In genomic region chr4:173443121-173443520, GRCh38 we compare ENCODE assay signal across 22 cellular contexts. TPM values are rescaled to one million over a fixed set of nuclear protein-coding genes. Genes with fewer than 3 reads are reported as not detected.
DNase-seq lines count a peak whose midpoint lies in the region; ATAC-seq, FAIRE-seq and TF ChIP-seq lines count a peak whose summit lies in the region.
"Had no signal": no experiment of that assay in that cellular context is flagged by ENCODE, and none has a peak within 500 bp of the region (broad histone marks: within the 10 kb centered on the region; RNA-seq: fewer than 3 reads in every experiment).

No MANE protein-coding gene starts in this region.

- H3K4ac ChIP-seq in IMR-90 (ENCODE audit: low read depth, low read length): no peak overlapping the region

- no TSS peak for BruUV-seq in IMR-90 (replicated peaks; lab: Mats Ljungman, UMichigan)
- BruUV-seq in K562 (replicated peaks; lab: Mats Ljungman, UMichigan): no TSS peak
- no TSS peak for BruUV-seq in A673 (replicated peaks; lab: Mats Ljungman, UMichigan)
- no TSS peak for BruUV-seq in Caco-2 (replicated peaks; lab: Mats Ljungman, UMichigan)

- TF ChIP-seq CTCF in IMR-90 (conservative IDR thresholded peaks at IDR 0.05; ENCODE audit: low read depth, low read length) (no peak), K562 (IDR thresholded peaks at IDR 0.05 in 2 of 3, conservative IDR thresholded peaks at IDR 0.05 in 1 of 3; ENCODE audit: insufficient read depth in 2 of 3, low read depth in 1 of 3, low read length in 3 of 3) (no peak), fibroblast of pulmonary artery (IDR thresholded peaks at IDR 0.05; ENCODE audit: low read length, missing control alignments) (no peak), A673 (conservative IDR thresholded peaks at IDR 0.05; ENCODE audit: low read depth, low read length) (no peak), Caco-2 (IDR thresholded peaks at IDR 0.05; ENCODE audit: insufficient read depth in 1 of 2, low read depth in 1 of 2, low read length in 1 of 2, severe bottlenecking in 1 of 2, unreplicated experiment in 1 of 2) (no peak)

- no peak for FAIRE-seq in K562 (lab: Jason Lieb, UNC)
- FAIRE-seq: A549, G401.6, GM12878, GM19239, H1 had no signal

- H3K36me3 ChIP-seq in IMR-90 (ENCODE audit: control insufficient read depth, insufficient read depth, low read length): no peaks in the 10 kb centered on the region
- H3K36me3 ChIP-seq in K562 (ENCODE audit: control insufficient read depth, insufficient read depth, low read length): no peaks in the 10 kb centered on the region
- H3K36me3 ChIP-seq in A673 (ENCODE audit: insufficient read depth, low read length, poor library complexity, severe bottlenecking): no peaks in the 10 kb centered on the region
- H3K36me3 ChIP-seq in Caco-2 (ENCODE audit: control insufficient read depth, insufficient read depth, low read length): no peaks in the 10 kb centered on the region

- DNase-seq in IMR-90 (no peak), OCI-M1 (lab: John Stamatoyannopoulos, UW) (peak; percentile 61), K562 (ENCODE audit: extremely low read depth in 1 of 4, low spot score in 3 of 4) (no peak), fibroblast of pulmonary artery (ENCODE audit: low read depth) (peak; percentile 25), A673 (ENCODE audit: low spot score) (no peak), Caco-2 (no peak), superior temporal gyrus (ENCODE audit: extremely low spot score) (no peak)
- no peak for DNase-seq in stimulated activated naive CD4-positive, alpha-beta T cell treated with Interleukin-2 at 50 U/mL for 16 hours (lab: John Stamatoyannopoulos, UW)
- DNase-seq: 8988T; C1 segment of cervical spinal cord; CD4-positive, alpha-beta memory T cell; COR-L47; DMS153; DND-41; GM23248; H7; HCEC 1CT had no signal

- dilution Hi-C loops in IMR-90 (cut with HindIII; ENCODE audit: low sequenced_read_pairs, unreplicated experiment): no loop called here

- in situ Hi-C loops in IMR-90 (cut with MboI; ENCODE audit: low sequenced_read_pairs): no loop called here
- in situ Hi-C loops in K562 (cut with MboI): no loop called here

- no peak overlapping the region for H4K8ac ChIP-seq in IMR-90 (ENCODE audit: low read depth in 2 of 2, low read length in 2 of 2)

- no peaks in the 10 kb centered on the region for H3K36me3 Mint-ChIP-seq in Caco-2 (ENCODE audit: insufficient read depth, unreplicated experiment)

- H4K20me1 ChIP-seq in IMR-90 (ENCODE audit: insufficient read depth, low read length): no peaks in the 10 kb centered on the region
- no peaks in the 10 kb centered on the region for H4K20me1 ChIP-seq in K562 (replicated peaks; ENCODE audit: control insufficient read depth, insufficient read depth, low read length)

- H2BK20ac ChIP-seq in IMR-90 (ENCODE audit: low read depth, low read length): no peak overlapping the region

- TF ChIP-seq EP300 in K562 (IDR thresholded peaks at IDR 0.05; ENCODE audit: low read length): peak; percentile 44; the same call in 1 of the 2 replicates

- no peaks in the 10 kb centered on the region for H3K27me3 Mint-ChIP-seq in Caco-2 (ENCODE audit: insufficient read depth, unreplicated experiment)

- H3K56ac ChIP-seq in IMR-90 (ENCODE audit: extremely low read depth, insufficient read depth, low read length): no peak overlapping the region

- H3K14ac ChIP-seq in IMR-90 (replicated peaks; ENCODE audit: low read depth, low read length): no peak overlapping the region

- no peaks in the 10 kb centered on the region for H3K4me1 Mint-ChIP-seq in Caco-2 (ENCODE audit: low read depth, unreplicated experiment)

- CTCF ChIA-PET in IMR-90 (lab: Yijun Ruan, JAX) (no interaction called here), K562 (lab: Yijun Ruan, JAX; ENCODE audit: low intra/inter-chr PET ratio) (no interaction called here), A673 (lab: Charles Lee) (no interaction called here), Caco-2 (lab: Charles Lee) (no interaction called here)

- no peak overlapping the region for H2BK5ac ChIP-seq in IMR-90 (ENCODE audit: low read depth, low read length, poor library complexity, severe bottlenecking)

- TF ChIP-seq POLR2A in IMR-90 (IDR thresholded peaks at IDR 0.05; ENCODE audit: low read depth, low read length) (no peak), K562 (conservative IDR thresholded peaks at IDR 0.05) (no peak)

- H3K9me3 ChIP-seq in IMR-90 (ENCODE audit: control insufficient read depth, insufficient read depth, low read length): no peaks in the 10 kb centered on the region
- H3K9me3 ChIP-seq in K562 (replicated peaks; ENCODE audit: control insufficient read depth, insufficient read depth, low read depth, low read length): no peaks in the 10 kb centered on the region
- H3K9me3 ChIP-seq in A673 (ENCODE audit: low read depth, low read length, poor library complexity, severe bottlenecking): peaks cover 5% of the 10 kb centered on the region
- H3K9me3 ChIP-seq in Caco-2: no peaks in the 10 kb centered on the region

- H3K4me2 ChIP-seq in IMR-90 (ENCODE audit: low read depth, low read length) (no peak overlapping the region), K562 (ENCODE audit: insufficient read depth, low read length) (no peak overlapping the region)
- H3K4me2 ChIP-seq: A549 had no signal

- POLR2A ChIA-PET in IMR-90 (lab: Charles Lee; ENCODE audit: unreplicated experiment) (no interaction called here), K562 (lab: Yijun Ruan, JAX) (no interaction called here), A673 (lab: Charles Lee; ENCODE audit: low non-redundant PET) (no interaction called here), Caco-2 (lab: Charles Lee) (no interaction called here)

- H3K79me1 ChIP-seq in IMR-90 (ENCODE audit: low read depth in 1 of 2, low read length in 2 of 2): no peaks in the 10 kb centered on the region

- H3K4me3 ChIP-seq in IMR-90 (ENCODE audit: insufficient read depth, low read depth, low read length): no peak overlapping the region
- no peak overlapping the region for H3K4me3 ChIP-seq in K562
- H3K4me3 ChIP-seq in fibroblast of pulmonary artery (replicated peaks; ENCODE audit: low read depth, low read length): no peak overlapping the region
- no peak overlapping the region for H3K4me3 ChIP-seq in A673 (ENCODE audit: low read depth, low read length, poor library complexity, severe bottlenecking)
- no peak overlapping the region for H3K4me3 ChIP-seq in Caco-2 (ENCODE audit: low read depth, low read length)
- H3K4me3 ChIP-seq: A549, GM12878, GM23248 had no signal

- no peak overlapping the region for H3K9ac ChIP-seq in IMR-90 (ENCODE audit: low read depth, low read length)
- H3K9ac ChIP-seq in K562 (ENCODE audit: insufficient read depth in 1 of 2, low read depth in 2 of 2, low read length in 2 of 2): no peak overlapping the region
- H3K9ac ChIP-seq: GM23248 had no signal

- no peak overlapping the region for H2AFZ ChIP-seq in IMR-90 (replicated peaks; ENCODE audit: low read length, poor library complexity)
- H2AFZ ChIP-seq in K562 (ENCODE audit: low read depth, low read length): 0 out of 2 replicates have a peak overlapping the region, but pooled peaks have one; percentile 79
- H2AFZ ChIP-seq: GM23248 had no signal

- H3K9me3 Mint-ChIP-seq in Caco-2 (ENCODE audit: unreplicated experiment): no peaks in the 10 kb centered on the region

- ATAC-seq in IMR-90 (ENCODE audit: low read depth) (no peak), K562 (peak; percentile 22; the same call in 1 of the 3 replicates)
- ATAC-seq: A549, GM12878 had no signal

- no peak overlapping the region for H2BK120ac ChIP-seq in IMR-90 (ENCODE audit: low read depth, low read length)

- no peak overlapping the region for H3K18ac ChIP-seq in IMR-90 (ENCODE audit: low read depth, low read length)

- intact Hi-C loops in IMR-90 (cut with micrococcal nuclease): no loop called here
- intact Hi-C loops in K562 (cut with micrococcal nuclease): no loop called here
- intact Hi-C loops in A673 (cut with micrococcal nuclease; ENCODE audit: unreplicated experiment): no loop called here
- intact Hi-C loops in Caco-2 (cut with micrococcal nuclease; ENCODE audit: unreplicated experiment): no loop called here

- H3K9me1 ChIP-seq in IMR-90 (ENCODE audit: insufficient read depth, low read length): no peaks in the 10 kb centered on the region
- no peaks in the 10 kb centered on the region for H3K9me1 ChIP-seq in K562 (ENCODE audit: control insufficient read depth, insufficient read depth, low read length)

- peaks cover 1% of the 10 kb centered on the region; the same call in 1 of the 2 replicates for H3K4me1 ChIP-seq in IMR-90 (ENCODE audit: control insufficient read depth, insufficient read depth, low read length)
- peaks cover 0 to 11% of the 10 kb centered on the region in 2 experiments; a peak in 2 of 5 replicates for H3K4me1 ChIP-seq in K562 (replicated peaks in 1 of 2; ENCODE audit: control insufficient read depth in 2 of 2, insufficient read depth in 2 of 2, low read length in 2 of 2)
- peaks cover 6% of the 10 kb centered on the region for H3K4me1 ChIP-seq in A673 (ENCODE audit: insufficient read depth, low read length, poor library complexity, severe bottlenecking)
- H3K4me1 ChIP-seq in Caco-2: no peaks in the 10 kb centered on the region
- H3K4me1 ChIP-seq: A549 had no signal

- no peak overlapping the region for H2AK5ac ChIP-seq in IMR-90 (ENCODE audit: low read depth, low read length)

- no peak overlapping the region for H4K5ac ChIP-seq in IMR-90 (ENCODE audit: low read depth, low read length)

- no peaks in the 10 kb centered on the region for H3K27me3 ChIP-seq in IMR-90 (ENCODE audit: control insufficient read depth, insufficient read depth, low read length)
- H3K27me3 ChIP-seq in K562 (ENCODE audit: control insufficient read depth in 2 of 2, insufficient read depth in 2 of 2, low read length in 2 of 2): no peaks in the 10 kb centered on the region
- no peaks in the 10 kb centered on the region for H3K27me3 ChIP-seq in A673 (replicated peaks; ENCODE audit: insufficient read depth, low read depth, low read length, poor library complexity)
- no peaks in the 10 kb centered on the region for H3K27me3 ChIP-seq in Caco-2 (replicated peaks; ENCODE audit: control insufficient read depth, insufficient read depth, low read length)

- H3K23ac ChIP-seq in IMR-90 (ENCODE audit: low read depth, low read length): no peak overlapping the region

- no peak for TF ChIP-seq RAD21 in IMR-90 (IDR thresholded peaks at IDR 0.05; ENCODE audit: low read length)
- TF ChIP-seq RAD21 in K562 (CRISPR knock-in tag; conservative IDR thresholded peaks at IDR 0.05 in 1 of 2, IDR thresholded peaks at IDR 0.05 in 1 of 2): no peak

- no peak overlapping the region for H3K4me3 Mint-ChIP-seq in Caco-2 (ENCODE audit: unreplicated experiment)

- H2BK15ac ChIP-seq in IMR-90 (ENCODE audit: low read depth, low read length): no peak overlapping the region

- H3K79me2 ChIP-seq in K562 (ENCODE audit: control insufficient read depth, insufficient read depth, low read length): no peaks in the 10 kb centered on the region

- H3K27ac ChIP-seq in IMR-90 (ENCODE audit: insufficient read depth, low read length) (no peak overlapping the region), K562 (ENCODE audit: extremely low read depth, low read depth, low read length) (peak overlapping the region; percentile 45; the same call in 2 of the 3 replicates), A673 (ENCODE audit: low read depth, low read length, poor library complexity, severe bottlenecking) (no peak overlapping the region)
- H3K27ac ChIP-seq: A549, GM23248 had no signal

- no peak overlapping the region for H4K91ac ChIP-seq in IMR-90 (ENCODE audit: insufficient read depth, low read depth, low read length)

- no peak overlapping the region for H3K27ac Mint-ChIP-seq in Caco-2 (ENCODE audit: unreplicated experiment)

- H2AK9ac ChIP-seq in IMR-90 (replicated peaks; ENCODE audit: low read depth, low read length, poor library complexity): no peak overlapping the region

RNA-seq across cellular contexts. Expression of gene SCRG1, which starts 44.2 kb away (rescaled TPM):
- under 0.01 TPM in 2 replicates for total RNA-seq in IMR-90 (2012; rRNA removed)
- polyA plus RNA-seq in IMR-90 (2012; rRNA removed): 0.22 and 0.23 TPM in 2 replicates
- 0.02 and 0.12 TPM in 2 replicates for polyA plus RNA-seq in IMR-90 (2012; cell fraction: cytosol; rRNA removed)
- 0.01 and 0.15 TPM in 2 replicates for polyA plus RNA-seq in IMR-90 (2012; cell fraction: nucleus; rRNA removed; ENCODE audit: low replicate concordance)
- total RNA-seq in K562 (2011; cell fraction: chromatin; rRNA removed; ENCODE audit: low replicate concordance): not detected in 2 replicates
- not detected in 2 replicates for total RNA-seq in K562 (2011; cell fraction: nucleolus; rRNA removed)
- not detected in 2 replicates for total RNA-seq in K562 (2011; cell fraction: nucleoplasm; rRNA removed)
- not detected in 2 replicates for total RNA-seq in K562 (2014; rRNA removed)
- not detected in 2 replicates for total RNA-seq in K562 (2014; rRNA removed; fragmentation: Illumina TruSeq; extraction: Trizol)
- total RNA-seq in K562 (2015; rRNA removed; fragmentation: Illumina TruSeq; extraction: Trizol): not detected in 2 replicates
- not detected in 2 replicates for total RNA-seq in K562 (2021)
- not detected in 2 replicates for polyA plus RNA-seq in K562 (2011; rRNA removed)
- not detected in 2 replicates for polyA plus RNA-seq in K562 (2011; cell fraction: cytosol; rRNA removed)
- not detected in 2 replicates for polyA plus RNA-seq in K562 (2011; cell fraction: nucleus; rRNA removed)
- polyA plus RNA-seq in K562 (2012): 0.03 and 0.04 TPM in 2 replicates
- not detected in 2 replicates for polyA plus RNA-seq in K562 (2014; fragmentation: Illumina TruSeq; extraction: Trizol)
- under 1 TPM; 0.01 TPM for polyA plus RNA-seq in K562 (2014; fragmentation: Nextera tagmentation; extraction: Ambion mirVana)
- polyA plus RNA-seq in K562 (2014; rRNA removed): not detected in 2 replicates
- not detected in 2 replicates for polyA minus RNA-seq in K562 (2011; rRNA and poly(A)+ RNA removed)
- polyA minus RNA-seq in K562 (2011; cell fraction: cytosol; rRNA and poly(A)+ RNA removed): not detected in 2 replicates
- polyA minus RNA-seq in K562 (2011; cell fraction: nucleus; rRNA and poly(A)+ RNA removed): not detected in 2 replicates
- 0.09 TPM in 1 of 2 replicates, not detected in the other for total RNA-seq in A673 (2021)
- total RNA-seq in Caco-2 (2022): not detected in 2 replicates
- total RNA-seq: CD4-positive, alpha-beta memory T cell; GM12878; H1; H7 had no signal
- polyA plus RNA-seq: A549, H1 had no signal

Comparison
In these comparisons a context has a peak if more than half of its experiments do, and no peak if none do; other contexts are left out.
1. DNase-seq: peak in OCI-M1 (single experiment) and fibroblast of pulmonary artery (single experiment); none in IMR-90 (single experiment), K562 (0 of 4), A673 (single experiment), stimulated activated naive CD4-positive, alpha-beta T cell treated with Interleukin-2 at 50 U/mL for 16 hours (single experiment), Caco-2 (0 of 2) and superior temporal gyrus (single experiment).